25 cellular contexts compared by ENCODE assay signal in genomic region chr1:223037845-223038244, GRCh38.
"Had no signal": no experiment of that assay in that cellular context is flagged by ENCODE, and none has a peak within 500 bp of the region (broad histone marks: within the 10 kb centered on the region; RNA-seq: fewer than 3 reads in every experiment).

No MANE protein-coding gene starts in this region.

- H3K79me2 ChIP-seq: hepatocyte had no signal

- H2AFZ ChIP-seq: hepatocyte, neural progenitor cell had no signal

- DNase-seq: heart right ventricle; kidney glomerular epithelial cell; left cardiac atrium; naive B cell; natural killer cell; nephron progenitor cell; ovary; right lobe of liver; stimulated activated CD4-positive, alpha-beta T cell treated with anti-CD3 and anti-CD28 coated beads, Interleukin-1b, Interleukin-23, amount 100 ng/mL, for 48 hours; stimulated activated CD4-positive, alpha-beta T cell treated with anti-CD3 and anti-CD28 coated beads, Interleukin-2, amount 100 ng/mL, for 48 hours; stimulated activated CD4-positive, alpha-beta T cell treated with anti-CD3 and anti-CD28 coated beads, Interleukin-4, amount 100 ng/mL, for 4 hours; stimulated activated CD8-positive, alpha-beta memory T cell treated with anti-CD3 and anti-CD28 coated beads, Interleukin-4, amount 100 ng/mL, for 48 hours; stimulated activated naive B cell treated with anti-CD40 and anti-IgM and Interleukin-4, amounts not matched to agents 10 μg/mL and 1 μg/mL and 100 μg/mL, for 72 hours; stimulated activated naive CD8-positive, alpha-beta T cell treated with anti-CD3 and anti-CD28 coated beads, Interleukin-15, Interleukin-2, amounts not matched to agents 100 U/mL and 50 U/mL, for 24 hours; testis; thyroid gland; transverse colon; uterus had no signal

- H3K27me3 ChIP-seq: heart right ventricle, hepatocyte, neural progenitor cell, ovary, right atrium auricular region, right lobe of liver, stomach, testis, thyroid gland, transverse colon, uterus had no signal

- H3K9ac ChIP-seq: neural progenitor cell had no signal

- H3K36me3 ChIP-seq: heart right ventricle, neural progenitor cell, ovary, right atrium auricular region, right lobe of liver, stomach, thyroid gland, transverse colon, uterus had no signal

- FAIRE-seq: keratinocyte had no signal

- H3K4me3 ChIP-seq: heart right ventricle, hepatocyte, lung, neural progenitor cell, ovary, right atrium auricular region, right lobe of liver, smooth muscle cell, stomach, testis, thyroid gland, transverse colon, uterus had no signal

- H3K9me3 ChIP-seq: heart right ventricle, ovary, right atrium auricular region, right lobe of liver, stomach, testis, thyroid gland, transverse colon, uterus had no signal

- H3K4me1 ChIP-seq: neural progenitor cell, testis, transverse colon, uterus had no signal

- H3K27ac ChIP-seq: heart right ventricle, hepatocyte, neural progenitor cell, ovary, right atrium auricular region, right lobe of liver, stomach, testis, thyroid gland, transverse colon, uterus had no signal

- H3K4me2 ChIP-seq: hepatocyte, neural progenitor cell, smooth muscle cell had no signal
